22 cellular contexts compared by ENCODE assay signal in the genomic region with DNA sequence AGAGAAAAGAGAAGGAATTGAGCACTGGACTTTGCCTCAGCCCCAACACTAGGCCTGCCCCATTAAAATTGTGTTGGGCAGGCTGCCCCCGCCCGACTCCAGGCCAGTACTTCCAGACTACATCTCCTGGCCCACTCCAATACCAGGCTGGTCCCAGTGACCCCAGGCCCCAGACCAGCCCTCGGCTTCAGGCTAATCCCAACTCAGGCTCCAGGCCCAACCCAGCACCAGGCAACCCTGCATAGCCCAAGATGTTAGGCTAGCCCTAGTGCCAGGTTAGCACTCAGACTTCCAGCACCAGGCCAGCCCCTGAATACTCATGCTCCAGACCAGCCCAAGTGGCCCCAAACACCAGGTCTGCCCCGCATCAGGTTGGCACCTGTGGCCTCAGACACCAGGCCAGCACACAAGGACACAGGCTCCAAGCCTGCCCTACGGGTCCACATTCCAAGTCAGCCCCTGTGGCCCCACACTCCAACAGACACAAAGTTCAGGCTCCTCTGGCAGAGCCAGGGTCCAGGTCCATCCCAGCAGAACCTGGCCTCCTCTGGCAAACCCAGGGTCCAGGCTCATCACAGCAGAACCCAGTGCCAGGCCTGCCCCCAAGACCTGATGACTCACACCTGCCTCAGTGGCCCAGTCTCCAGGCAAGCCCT.
"Had no signal": no experiment of that assay in that cellular context is flagged by ENCODE, and none has a peak within 500 bp of the region (broad histone marks: within the 10 kb centered on the region; RNA-seq: fewer than 3 reads in every experiment).

No MANE protein-coding gene starts in this region.

- H3K9ac ChIP-seq: parathyroid adenoma had no signal

- H3K27me3 Mint-ChIP-seq: naive B cell; stimulated activated naive CD8-positive, alpha-beta T cell treated with anti-CD3 and anti-CD28 coated beads, Interleukin-15, Interleukin-2, amounts not matched to agents 100 ng/mL and 50 ng/mL, for 24 hours had no signal

- H3K27ac ChIP-seq: esophagus squamous epithelium, parathyroid adenoma, thoracic aorta, upper lobe of left lung, WERI-Rb-1 had no signal

- H3K27ac Mint-ChIP-seq: stimulated activated naive CD8-positive, alpha-beta T cell treated with anti-CD3 and anti-CD28 coated beads, Interleukin-15, Interleukin-2, amounts not matched to agents 100 ng/mL and 50 ng/mL, for 24 hours; T-helper 1 cell treated with Interleukin-12 subunit alpha and Interleukin-12 subunit beta and Interleukin-4 antibody, amounts not matched to agents 30 μg/mL and 1 μg/mL, for 36 hours had no signal

- H3K27me3 ChIP-seq: esophagus squamous epithelium, upper lobe of left lung had no signal

- H2AFZ ChIP-seq: parathyroid adenoma had no signal

- H3K4me3 ChIP-seq: esophagus squamous epithelium, thoracic aorta, upper lobe of left lung had no signal

- DNase-seq: activated CD4-positive, alpha-beta T cell treated with anti-CD3 and anti-CD28 coated beads for 48 hours; activated CD4-positive, alpha-beta T cell treated with anti-CD3 and anti-CD28 coated beads, Interleukin-2, amount 50 U/mL, for 48 hours; activated CD8-positive, alpha-beta memory T cell treated with anti-CD3 and anti-CD28 coated beads for 24 hours; activated effector memory CD4-positive, alpha-beta T cell treated with anti-CD3 and anti-CD28 coated beads, Interleukin-2, amount 50 U/mL, for 16 hours; activated naive CD4-positive, alpha-beta T cell treated with anti-CD3 and anti-CD28 coated beads, Interleukin-2, amount 50 U/mL, for 16 hours; amniotic stem cell; caudate nucleus; esophagus squamous epithelium; foreskin melanocyte; left ventricle myocardium superior; naive B cell; nucleus accumbens; stimulated activated CD4-positive, alpha-beta T cell treated with anti-CD3 and anti-CD28 coated beads, Interleukin-2, amount 100 ng/mL, for 48 hours; SW 1271; T1000; upper lobe of left lung; WERI-Rb-1 had no signal

- H3K4me3 Mint-ChIP-seq: naive B cell; stimulated activated naive CD8-positive, alpha-beta T cell treated with anti-CD3 and anti-CD28 coated beads, Interleukin-15, Interleukin-2, amounts not matched to agents 100 ng/mL and 50 ng/mL, for 24 hours; T-helper 1 cell treated with Interleukin-12 subunit alpha and Interleukin-12 subunit beta and Interleukin-4 antibody, amounts not matched to agents 30 μg/mL and 1 μg/mL, for 36 hours had no signal

- H3K4me1 ChIP-seq: parathyroid adenoma, upper lobe of left lung had no signal

- ATAC-seq: activated CD4-positive, CD25-positive, alpha-beta regulatory T cell treated with anti-CD3 and anti-CD28 coated beads, Interleukin-2, amount 50 U/mL, for 24 hours; left ventricle myocardium superior had no signal
